Comparison of ENCODE assay signal across 11 cellular contexts in the genomic region with DNA sequence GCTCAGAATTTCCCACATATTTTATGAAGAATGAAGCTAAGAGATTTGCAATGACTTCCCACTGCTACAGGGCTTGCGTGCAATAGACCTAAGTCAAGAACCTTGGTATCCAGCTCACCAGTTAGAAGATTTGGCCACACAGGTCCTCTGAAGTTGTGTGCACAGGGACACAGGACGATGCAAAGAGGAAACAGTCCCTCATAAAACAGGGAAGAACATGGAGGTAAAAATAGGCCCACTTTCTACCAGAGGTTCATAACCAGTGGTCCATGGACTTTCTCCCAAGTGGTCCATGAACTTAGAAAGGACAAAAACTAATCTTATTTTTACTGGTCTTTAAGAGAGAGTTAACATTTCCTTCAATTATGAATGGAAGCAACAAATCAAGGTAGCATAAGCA. TPM values are rescaled to one million over a fixed set of nuclear protein-coding genes. Genes with fewer than 3 reads are reported as not detected.
DNase-seq lines count a peak whose midpoint lies in the region; ATAC-seq, FAIRE-seq and TF ChIP-seq lines count a peak whose summit lies in the region.
"Had no signal": no experiment of that assay in that cellular context is flagged by ENCODE, and none has a peak within 500 bp of the region (broad histone marks: within the 10 kb centered on the region; RNA-seq: fewer than 3 reads in every experiment).

No MANE protein-coding gene starts in this region.

- H3K4me3 ChIP-seq in ACC112 (ENCODE audit: low read depth, low read length) (peak overlapping the region; percentile 92), HCT116 (replicated peaks in 1 of 2; ENCODE audit: low read depth in 1 of 2, low read length in 2 of 2) (peak overlapping the region; percentile 97 to 98), GM12878 (peak overlapping the region; percentile 61)

- TF ChIP-seq CTCF in HCT116 (IDR thresholded peaks at IDR 0.05 in 2 of 3, conservative IDR thresholded peaks at IDR 0.05 in 1 of 3; ENCODE audit: borderline replicate concordance in 1 of 3, insufficient read depth in 1 of 3, low read depth in 2 of 3, low read length in 2 of 3) (no peak), GM12878 (IDR thresholded peaks at IDR 0.05 in 2 of 3, conservative IDR thresholded peaks at IDR 0.05 in 1 of 3; ENCODE audit: control insufficient read depth in 2 of 3, extremely low read depth in 1 of 3, insufficient read depth in 1 of 3, low read depth in 3 of 3, low read length in 3 of 3) (no peak), mesothelial cell of epicardium (IDR thresholded peaks at IDR 0.05; ENCODE audit: unreplicated experiment) (no peak)

- no peak for DNase-seq in HCT116 (ENCODE audit: low read depth, low spot score)
- no peak for DNase-seq in GM12878 (ENCODE audit: low read depth, low spot score)
- DNase-seq in mesothelial cell of epicardium (ENCODE audit: low spot score in 2 of 2, unreplicated experiment in 2 of 2) = no peak
- no peak for DNase-seq in NCI-H82 (lab: John Stamatoyannopoulos, UW)
- no peak for DNase-seq in LoVo (ENCODE audit: low spot score)
- DNase-seq in Kasumi-1 (lab: John Stamatoyannopoulos, UW) = no peak
- DNase-seq: posterior cingulate gyrus, upper lobe of left lung had no signal

- H4K20me1 ChIP-seq in HCT116 (ENCODE audit: insufficient read depth) (no peaks in the 10 kb centered on the region), GM12878 (ENCODE audit: control insufficient read depth, insufficient read depth) (no peaks in the 10 kb centered on the region)

- RAD21 ChIA-PET in HCT116 (lab: Charles Lee; ENCODE audit: low non-redundant PET in 1 of 2, low total read pairs in 2 of 2, uncharacterized antibody in 2 of 2, unreplicated experiment in 2 of 2) = no interaction called here
- RAD21 ChIA-PET in GM12878 (lab: Charles Lee; ENCODE audit: unreplicated experiment) = interaction anchor here (0.6 to 2.3 kb wide), 3 partner anchors 24 to 109 kb away, joined by 3 to 6 read pairs (median 3); partner anchors contain the start of gene ZKSCAN8

- POLR2A ChIA-PET in HCT116 (lab: Charles Lee) = no interaction called here
- POLR2A ChIA-PET in GM12878 (lab: Charles Lee) = no interaction called here

- H3K27ac Mint-ChIP-seq in mesothelial cell of epicardium = no peak overlapping the region

- TF ChIP-seq POLR2A in HCT116 (IDR thresholded peaks at IDR 0.05; ENCODE audit: borderline replicate concordance, extremely low read depth, insufficient read depth, insufficient read length) (no peak), GM12878 (IDR thresholded peaks at IDR 0.05; ENCODE audit: low read depth, low read length) (no peak)

- SMC1A ChIA-PET in GM12878 (lab: Charles Lee; ENCODE audit: uncharacterized antibody, unreplicated experiment) = interaction anchor here (0.6 to 1.7 kb wide), 6 partner anchors 17 to 110 kb away, joined by 3 to 6 read pairs (median 3); partner anchors contain the start of genes ZKSCAN3 and ZKSCAN8

- no peaks in the 10 kb centered on the region for H3K27me3 ChIP-seq in ACC112 (ENCODE audit: insufficient read depth, low read length)
- no peaks in the 10 kb centered on the region for H3K27me3 ChIP-seq in HCT116 (ENCODE audit: insufficient read depth, low read length)
- H3K27me3 ChIP-seq in GM12878 (replicated peaks in 1 of 2; ENCODE audit: control insufficient read depth in 2 of 2, insufficient read depth in 2 of 2, low read length in 1 of 2) = no peaks in the 10 kb centered on the region
- H3K27me3 ChIP-seq: upper lobe of left lung had no signal

- H3K4me1 ChIP-seq in ACC112 (ENCODE audit: control insufficient read depth, insufficient read depth, low read length, unreplicated experiment) (peaks cover 25% of the 10 kb centered on the region), HCT116 (ENCODE audit: control insufficient read depth in 1 of 2, insufficient read depth in 2 of 2, low read length in 2 of 2) (peaks cover 7 to 15% of the 10 kb centered on the region in 2 experiments; a peak in 3 of 4 replicates), GM12878 (ENCODE audit: control insufficient read depth, insufficient read depth, low read length) (no peaks in the 10 kb centered on the region)

- H3K4me3 Mint-ChIP-seq in mesothelial cell of epicardium = peak overlapping the region; percentile 64

- no peak for TF ChIP-seq EP300 in GM12878 (IDR thresholded peaks at IDR 0.05; ENCODE audit: borderline replicate concordance in 1 of 2, control insufficient read depth in 1 of 2, low read depth in 2 of 2, low read length in 2 of 2)

- H3K36me3 Mint-ChIP-seq in mesothelial cell of epicardium = peaks cover 19% of the 10 kb centered on the region

- TF ChIP-seq RAD21 in HCT116 (IDR thresholded peaks at IDR 0.05; ENCODE audit: low read depth) (no peak), GM12878 (IDR thresholded peaks at IDR 0.05; ENCODE audit: insufficient read depth, low read depth, low read length) (no peak)

- no peaks in the 10 kb centered on the region for H3K27me3 Mint-ChIP-seq in mesothelial cell of epicardium (ENCODE audit: low read depth)

- 50% methylated on average over 2 of the region's 2 CpGs for WGBS in GM12878 (ENCODE audit: insufficient coverage, insufficient replicate concordance, low lambda C conversion rate, missing lambda C conversion rate)

- H3K9me3 ChIP-seq in HCT116 (ENCODE audit: control insufficient read depth in 1 of 2, insufficient read depth in 1 of 2, low read depth in 1 of 2, low read length in 2 of 2) (no peaks in the 10 kb centered on the region), GM12878 (replicated peaks; ENCODE audit: control insufficient read depth, insufficient read depth, low read length) (no peaks in the 10 kb centered on the region)
- H3K9me3 ChIP-seq: upper lobe of left lung had no signal

- H3K79me2 ChIP-seq in ACC112 (ENCODE audit: control insufficient read depth, insufficient read depth, low read length, unreplicated experiment) (peaks cover 12% of the 10 kb centered on the region), HCT116 (ENCODE audit: insufficient read depth, low read length) (peaks cover 12% of the 10 kb centered on the region), GM12878 (ENCODE audit: control insufficient read depth, insufficient read depth, low read length) (peaks cover 14% of the 10 kb centered on the region)

- H3K36me3 ChIP-seq in ACC112 (ENCODE audit: insufficient read depth, low read length) = peaks cover 10% of the 10 kb centered on the region; the same call in 1 of the 2 replicates
- H3K36me3 ChIP-seq in HCT116 (ENCODE audit: control insufficient read depth in 1 of 2, insufficient read depth in 2 of 2, low read length in 2 of 2) = peaks cover 6 to 8% of the 10 kb centered on the region in 2 experiments; a peak in 2 of 4 replicates
- H3K36me3 ChIP-seq in GM12878 (ENCODE audit: control insufficient read depth in 2 of 2, insufficient read depth in 2 of 2, low read length in 1 of 2) = peaks cover 0 to 4% of the 10 kb centered on the region in 2 experiments; a peak in 2 of 4 replicates

- no peak for FAIRE-seq in GM12878 (lab: Jason Lieb, UNC)
- FAIRE-seq: G401.6 had no signal

- H3K27ac ChIP-seq in ACC112 (ENCODE audit: low read depth, low read length) = no peak overlapping the region
- no peak overlapping the region for H3K27ac ChIP-seq in HCT116 (ENCODE audit: low read depth, low read length)
- H3K27ac ChIP-seq in GM12878 (ENCODE audit: control insufficient read depth, insufficient read depth) = no peak overlapping the region

- in situ Hi-C loops in GM12878 (cut with MboI) = no loop called here

- intact Hi-C loops in HCT116 (cut with micrococcal nuclease) (no loop called here), GM12878 (cut with micrococcal nuclease; ENCODE audit: unreplicated experiment) (no loop called here)

- H3K9me3 Mint-ChIP-seq in mesothelial cell of epicardium = no peaks in the 10 kb centered on the region

- H3K4me2 ChIP-seq in HCT116 (ENCODE audit: low read length) = peak overlapping the region; percentile 86
- H3K4me2 ChIP-seq in GM12878 (ENCODE audit: control insufficient read depth, insufficient read depth) = peak overlapping the region; percentile 39

- H2AFZ ChIP-seq in ACC112 (ENCODE audit: low read length, unreplicated experiment) (no peak overlapping the region), HCT116 (ENCODE audit: low read depth, low read length, poor library complexity, severe bottlenecking) (no peak overlapping the region), GM12878 (ENCODE audit: control insufficient read depth, low read depth, low read length) (no peak overlapping the region)

- H3K9me2 ChIP-seq in HCT116 (ENCODE audit: insufficient read depth) = no peaks in the 10 kb centered on the region

- CTCF ChIA-PET in HCT116 (lab: Charles Lee) = no interaction called here
- CTCF ChIA-PET in GM12878 (lab: Yijun Ruan, JAX) = no interaction called here

- ATAC-seq in HCT116 (no peak), GM12878 (no peak), GM21381 (IDR thresholded peaks at IDR 0.05; ENCODE audit: unreplicated experiment) (no peak)

- peak overlapping the region; percentile 81; the same call in 1 of the 2 replicates for H3K9ac ChIP-seq in HCT116 (ENCODE audit: low read length)
- no peak overlapping the region for H3K9ac ChIP-seq in GM12878 (ENCODE audit: control insufficient read depth, insufficient read depth, low read length)

- BruUV-seq in HCT116 (replicated peaks; lab: Mats Ljungman, UMichigan) = no TSS peak
- BruUV-seq in GM12878 (replicated peaks; lab: Mats Ljungman, UMichigan) = no TSS peak

- peaks cover 19% of the 10 kb centered on the region for H3K4me1 Mint-ChIP-seq in mesothelial cell of epicardium

RNA-seq across cellular contexts. Expression of gene ZKSCAN4, which starts 1.3 kb away (rescaled TPM):
- total RNA-seq in HCT116 (2021; ENCODE audit: unreplicated experiment) (4.8 TPM), GM12878 (2014; rRNA removed) (4.4 and 5.8 TPM in 2 replicates), GM12878 (2014; rRNA removed; fragmentation: Illumina TruSeq; extraction: Trizol) (5.8 and 6.1 TPM in 2 replicates), GM12878 (2021) (5.8 and 6.4 TPM in 2 replicates), mesothelial cell of epicardium (5.8 to 6.8 TPM (median 6.8 TPM) in 3 replicates)
- polyA plus RNA-seq in HCT116 (2012) = 1.3 and 2.5 TPM in 2 replicates
- 7.5 and 8.4 TPM in 2 replicates for total RNA-seq in GM12878 (2013; cell fraction: nucleolus; rRNA removed)
- polyA plus RNA-seq in GM12878 (2011; ENCODE audit: low read depth) = 2.7 TPM
- polyA plus RNA-seq in GM12878 (2011; rRNA removed) (5.5 and 7.0 TPM in 2 replicates), GM12878 (2014; fragmentation: Illumina TruSeq; extraction: Trizol) (6.5 and 7.4 TPM in 2 replicates), GM12878 (2014; fragmentation: Nextera tagmentation; extraction: Ambion mirVana) (1 to 10 TPM; 3.0 to 3.3 TPM), GM12878 (2014; rRNA removed) (4.3 and 4.8 TPM in 2 replicates), GM12878 (2016; fragmentation: Nextera tagmentation; extraction: Ambion mirVana) (1 to 10 TPM; 4.9 to 5.1 TPM)
- 3.2 and 3.9 TPM in 2 replicates for polyA plus RNA-seq in GM12878 (2011; cell fraction: cytosol; rRNA removed)
- polyA plus RNA-seq in GM12878 (2011; cell fraction: nucleus; rRNA removed) = 4.3 and 4.9 TPM in 2 replicates
- polyA plus RNA-seq in GM12878 (2012) = 3.3 and 5.0 TPM in 2 replicates
- polyA minus RNA-seq in GM12878 (2011; rRNA and poly(A)+ RNA removed) = 6.5 and 7.1 TPM in 2 replicates
- polyA minus RNA-seq in GM12878 (2011; cell fraction: cytosol; rRNA and poly(A)+ RNA removed) = 2.7 and 3.2 TPM in 2 replicates
- polyA minus RNA-seq in GM12878 (2011; cell fraction: nucleus; rRNA and poly(A)+ RNA removed) = 3.7 and 4.2 TPM in 2 replicates

RNA-seq across cellular contexts. Expression of gene NKAPL, which starts 8.3 kb away (rescaled TPM):
- total RNA-seq in HCT116 (2021; ENCODE audit: unreplicated experiment) = not detected
- not detected in 2 replicates for polyA plus RNA-seq in HCT116 (2012)
- total RNA-seq in GM12878 (2013; cell fraction: nucleolus; rRNA removed) = 0.29 TPM in 1 of 2 replicates, not detected in the other
- 0.16 and 0.17 TPM in 2 replicates for total RNA-seq in GM12878 (2014; rRNA removed)
- 0.27 and 0.32 TPM in 2 replicates for total RNA-seq in GM12878 (2014; rRNA removed; fragmentation: Illumina TruSeq; extraction: Trizol)
- 0.11 and 0.18 TPM in 2 replicates for total RNA-seq in GM12878 (2021)
- polyA plus RNA-seq in GM12878 (2011; ENCODE audit: low read depth) = not detected
- polyA plus RNA-seq in GM12878 (2011; rRNA removed) = not detected in 2 replicates
- polyA plus RNA-seq in GM12878 (2011; cell fraction: cytosol; rRNA removed) = not detected in 2 replicates
- 0.07 TPM in 1 of 2 replicates, not detected in the other for polyA plus RNA-seq in GM12878 (2011; cell fraction: nucleus; rRNA removed)
- polyA plus RNA-seq in GM12878 (2012) = 0.09 and 0.21 TPM in 2 replicates
- 0.15 and 0.29 TPM in 2 replicates for polyA plus RNA-seq in GM12878 (2014; fragmentation: Illumina TruSeq; extraction: Trizol)
- polyA plus RNA-seq in GM12878 (2014; fragmentation: Nextera tagmentation; extraction: Ambion mirVana) = under 1 TPM; 0.10 to 0.22 TPM
- polyA plus RNA-seq in GM12878 (2014; rRNA removed) = 0.27 and 0.31 TPM in 2 replicates
- polyA plus RNA-seq in GM12878 (2016; fragmentation: Nextera tagmentation; extraction: Ambion mirVana) = under 1 TPM; 0.19 to 0.48 TPM
- not detected in 2 replicates for polyA minus RNA-seq in GM12878 (2011; rRNA and poly(A)+ RNA removed)
- not detected in 2 replicates for polyA minus RNA-seq in GM12878 (2011; cell fraction: cytosol; rRNA and poly(A)+ RNA removed)
- not detected in 2 replicates for polyA minus RNA-seq in GM12878 (2011; cell fraction: nucleus; rRNA and poly(A)+ RNA removed)
- not detected in 3 replicates for total RNA-seq in mesothelial cell of epicardium

RNA-seq across cellular contexts. Expression of gene ZSCAN26, which starts 16.2 kb away (rescaled TPM):
- total RNA-seq in HCT116 (2021; ENCODE audit: unreplicated experiment) (10.3 TPM), GM12878 (2014; rRNA removed) (4.5 and 8.7 TPM in 2 replicates), GM12878 (2014; rRNA removed; fragmentation: Illumina TruSeq; extraction: Trizol) (7.4 and 7.6 TPM in 2 replicates), GM12878 (2021) (5.4 and 7.4 TPM in 2 replicates), mesothelial cell of epicardium (26.6 to 29.2 TPM (median 26.9 TPM) in 3 replicates)
- polyA plus RNA-seq in HCT116 (2012) = 3.8 and 9.9 TPM in 2 replicates
- 36.7 and 38.1 TPM in 2 replicates for total RNA-seq in GM12878 (2013; cell fraction: nucleolus; rRNA removed)
- polyA plus RNA-seq in GM12878 (2011; ENCODE audit: low read depth) = 6.4 TPM
- polyA plus RNA-seq in GM12878 (2011; rRNA removed) (13.3 and 14.1 TPM in 2 replicates), GM12878 (2014; fragmentation: Illumina TruSeq; extraction: Trizol) (8.9 and 14.6 TPM in 2 replicates), GM12878 (2014; fragmentation: Nextera tagmentation; extraction: Ambion mirVana) (1 to 10 TPM; 4.6 to 5.4 TPM), GM12878 (2014; rRNA removed) (5.6 and 6.9 TPM in 2 replicates), GM12878 (2016; fragmentation: Nextera tagmentation; extraction: Ambion mirVana) (1 to 10 TPM; 5.9 to 6.0 TPM)
- 6.2 and 8.1 TPM in 2 replicates for polyA plus RNA-seq in GM12878 (2011; cell fraction: cytosol; rRNA removed)
- 19.6 and 26.9 TPM in 2 replicates for polyA plus RNA-seq in GM12878 (2011; cell fraction: nucleus; rRNA removed)
- polyA plus RNA-seq in GM12878 (2012) = 6.0 and 7.3 TPM in 2 replicates
- 16.2 and 18.3 TPM in 2 replicates for polyA minus RNA-seq in GM12878 (2011; rRNA and poly(A)+ RNA removed)
- 1.7 and 2.7 TPM in 2 replicates for polyA minus RNA-seq in GM12878 (2011; cell fraction: cytosol; rRNA and poly(A)+ RNA removed)
- 7.9 and 10.4 TPM in 2 replicates for polyA minus RNA-seq in GM12878 (2011; cell fraction: nucleus; rRNA and poly(A)+ RNA removed)

RNA-seq across cellular contexts. Expression of gene ZSCAN9, which starts 25.7 kb away (rescaled TPM):
- 10.8 TPM for total RNA-seq in HCT116 (2021; ENCODE audit: unreplicated experiment)
- polyA plus RNA-seq in HCT116 (2012) = 7.9 and 9.9 TPM in 2 replicates
- total RNA-seq in GM12878 (2013; cell fraction: nucleolus; rRNA removed) = 57.9 and 64.7 TPM in 2 replicates
- 17.8 and 20.9 TPM in 2 replicates for total RNA-seq in GM12878 (2014; rRNA removed)
- total RNA-seq in GM12878 (2014; rRNA removed; fragmentation: Illumina TruSeq; extraction: Trizol) = 22.6 and 23.4 TPM in 2 replicates
- total RNA-seq in GM12878 (2021) = 16.6 and 17.0 TPM in 2 replicates
- 8.5 TPM for polyA plus RNA-seq in GM12878 (2011; ENCODE audit: low read depth)
- polyA plus RNA-seq in GM12878 (2011; rRNA removed) = 28.7 and 29.2 TPM in 2 replicates
- polyA plus RNA-seq in GM12878 (2011; cell fraction: cytosol; rRNA removed) = 16.7 and 18.9 TPM in 2 replicates
- 26.2 and 30.2 TPM in 2 replicates for polyA plus RNA-seq in GM12878 (2011; cell fraction: nucleus; rRNA removed)
- 7.0 and 9.1 TPM in 2 replicates for polyA plus RNA-seq in GM12878 (2012)
- 22.8 and 25.3 TPM in 2 replicates for polyA plus RNA-seq in GM12878 (2014; fragmentation: Illumina TruSeq; extraction: Trizol)
- polyA plus RNA-seq in GM12878 (2014; fragmentation: Nextera tagmentation; extraction: Ambion mirVana) = 10 to 100 TPM; 10.2 to 12.4 TPM
- 16.9 and 22.5 TPM in 2 replicates for polyA plus RNA-seq in GM12878 (2014; rRNA removed)
- 10 to 100 TPM in 1 of 2 experiments, 1 to 10 TPM in 1; 8.1 to 10.4 TPM for polyA plus RNA-seq in GM12878 (2016; fragmentation: Nextera tagmentation; extraction: Ambion mirVana)
- polyA minus RNA-seq in GM12878 (2011; rRNA and poly(A)+ RNA removed) = 28.9 and 32.7 TPM in 2 replicates
- 3.6 and 3.9 TPM in 2 replicates for polyA minus RNA-seq in GM12878 (2011; cell fraction: cytosol; rRNA and poly(A)+ RNA removed)
- polyA minus RNA-seq in GM12878 (2011; cell fraction: nucleus; rRNA and poly(A)+ RNA removed) = 27.8 and 40.8 TPM in 2 replicates
- 25.5 to 29.6 TPM (median 27.9 TPM) in 3 replicates for total RNA-seq in mesothelial cell of epicardium

RNA-seq across cellular contexts. Expression of gene PGBD1, which starts 30.6 kb away (rescaled TPM):
- total RNA-seq in HCT116 (2021; ENCODE audit: unreplicated experiment) (3.6 TPM), GM12878 (2014; rRNA removed) (3.7 and 4.4 TPM in 2 replicates), GM12878 (2014; rRNA removed; fragmentation: Illumina TruSeq; extraction: Trizol) (3.9 and 4.2 TPM in 2 replicates), GM12878 (2021) (3.0 and 3.7 TPM in 2 replicates), mesothelial cell of epicardium (8.9 to 9.4 TPM (median 9.2 TPM) in 3 replicates)
- 1.5 and 2.1 TPM in 2 replicates for polyA plus RNA-seq in HCT116 (2012)
- total RNA-seq in GM12878 (2013; cell fraction: nucleolus; rRNA removed) = 6.6 and 7.0 TPM in 2 replicates
- 1.3 TPM for polyA plus RNA-seq in GM12878 (2011; ENCODE audit: low read depth)
- polyA plus RNA-seq in GM12878 (2011; rRNA removed) (1.9 and 2.5 TPM in 2 replicates), GM12878 (2014; fragmentation: Illumina TruSeq; extraction: Trizol) (4.4 and 4.8 TPM in 2 replicates), GM12878 (2014; fragmentation: Nextera tagmentation; extraction: Ambion mirVana) (1 to 10 TPM; 2.0 to 2.2 TPM), GM12878 (2014; rRNA removed) (2.9 and 3.8 TPM in 2 replicates), GM12878 (2016; fragmentation: Nextera tagmentation; extraction: Ambion mirVana) (1 to 10 TPM; 4.5 to 4.9 TPM)
- 1.0 and 1.5 TPM in 2 replicates for polyA plus RNA-seq in GM12878 (2011; cell fraction: cytosol; rRNA removed)
- polyA plus RNA-seq in GM12878 (2011; cell fraction: nucleus; rRNA removed) = 3.1 and 3.6 TPM in 2 replicates
- polyA plus RNA-seq in GM12878 (2012) = 1.5 and 1.7 TPM in 2 replicates
- 1.0 and 2.0 TPM in 2 replicates for polyA minus RNA-seq in GM12878 (2011; rRNA and poly(A)+ RNA removed)
- polyA minus RNA-seq in GM12878 (2011; cell fraction: cytosol; rRNA and poly(A)+ RNA removed) = 0.83 and 0.94 TPM in 2 replicates
- 1.1 TPM in 2 replicates for polyA minus RNA-seq in GM12878 (2011; cell fraction: nucleus; rRNA and poly(A)+ RNA removed)
